ENCODE assay signal across 11 cellular contexts in genomic region chr1:178938959-178939317, GRCh38.
DNase-seq lines count a peak whose midpoint lies in the region; ATAC-seq and TF ChIP-seq lines count a peak whose summit lies in the region.
"Had no signal": no experiment of that assay in that cellular context is flagged by ENCODE, and none has a peak within 500 bp of the region (broad histone marks: within the 10 kb centered on the region; RNA-seq: fewer than 3 reads in every experiment).

No MANE protein-coding gene starts in this region.

- intact Hi-C loops in left lung (cut with DNase I): no loop called here
- intact Hi-C loops in OCI-LY7 (cut with micrococcal nuclease; ENCODE audit: unreplicated experiment): no loop called here

- peak overlapping the region; percentile 85 for H3K27ac ChIP-seq in cingulate gyrus (ENCODE audit: low read depth, low read length)
- H3K27ac ChIP-seq in left lung: peak overlapping the region in 1 of 2 donors; percentile 13
- no peak overlapping the region for H3K27ac ChIP-seq in OCI-LY7 (ENCODE audit: low read depth, low read length, poor library complexity, severe bottlenecking)

- no peak for TF ChIP-seq CTCF in left lung (IDR thresholded peaks at IDR 0.05)
- no peak for TF ChIP-seq CTCF in OCI-LY7 (conservative IDR thresholded peaks at IDR 0.05; ENCODE audit: low read length)

- CTCF ChIA-PET in OCI-LY7 (lab: Charles Lee; ENCODE audit: unreplicated experiment): interaction anchor here (0.6 kb wide), 1 partner anchor 18 kb away, joined by 3 read pairs; no protein-coding TSS in a partner anchor

- H3K27me3 ChIP-seq in left lung: no peaks in the 10 kb centered on the region

- no peak overlapping the region for H2AFZ ChIP-seq in OCI-LY7 (ENCODE audit: low read length)

- H3K9me2 ChIP-seq in OCI-LY7 (ENCODE audit: insufficient read depth, low read length): no peaks in the 10 kb centered on the region

- H4K20me1 ChIP-seq in OCI-LY7 (ENCODE audit: insufficient read depth, low read length): no peaks in the 10 kb centered on the region

- H3K4me3 ChIP-seq in left lung: no peak overlapping the region
- no peak overlapping the region for H3K4me3 ChIP-seq in skeletal muscle cell (ENCODE audit: low read depth, low read length)
- no peak overlapping the region for H3K4me3 ChIP-seq in OCI-LY7 (ENCODE audit: low read depth, low read length, poor library complexity, severe bottlenecking)

- DNase-seq in GM03348 (ENCODE audit: low spot score) (peak; percentile 81), left lung (no peak), skeletal muscle cell (ENCODE audit: low read depth) (peak; percentile 72), OCI-LY7 (ENCODE audit: low spot score) (no peak), middle frontal gyrus (ENCODE audit: extremely low spot score, low spot score) (no peak), NCI-H526 treated with DMSO at 0.1 percent for 48 hours (lab: John Stamatoyannopoulos, UW) (no peak)
- DNase-seq: immature natural killer cell, NCI-H187 treated with DMSO at 0.1 percent for 48 hours had no signal

- ATAC-seq in left lung (peak; percentile 21), GM19328 (IDR thresholded peaks at IDR 0.05; ENCODE audit: unreplicated experiment) (no peak)
- ATAC-seq: WTC11 had no signal

- H3K4me1 ChIP-seq in left lung: no peaks in the 10 kb centered on the region
- H3K4me1 ChIP-seq in OCI-LY7 (ENCODE audit: insufficient read depth, low read length, poor library complexity, severe bottlenecking): no peaks in the 10 kb centered on the region

- H3K9me3 ChIP-seq in left lung: no peaks in the 10 kb centered on the region
- no peaks in the 10 kb centered on the region for H3K9me3 ChIP-seq in OCI-LY7 (ENCODE audit: low read length)

- no peak overlapping the region for H3K4me2 ChIP-seq in OCI-LY7 (ENCODE audit: low read length)

- POLR2A ChIA-PET in OCI-LY7 (lab: Charles Lee): interaction anchor here (0.6 to 1.4 kb wide), 2 partner anchors 10 to 11 kb away, joined by 3 to 4 read pairs; no protein-coding TSS in a partner anchor

- H3K36me3 ChIP-seq in left lung (no peaks in the 10 kb centered on the region), OCI-LY7 (ENCODE audit: insufficient read depth, low read length) (no peaks in the 10 kb centered on the region)

- no peaks in the 10 kb centered on the region for H3K79me2 ChIP-seq in OCI-LY7 (ENCODE audit: insufficient read depth, low read depth, low read length)

- BruUV-seq in OCI-LY7 (replicated peaks; lab: Mats Ljungman, UMichigan): no TSS peak

Comparison
In these comparisons a context has a peak if more than half of its experiments do, and no peak if none do; other contexts are left out.
1. DNase-seq: peak in GM03348 (single experiment) and skeletal muscle cell (single experiment); none in left lung (0 of 2), OCI-LY7 (single experiment), middle frontal gyrus (single experiment) and NCI-H526 treated with DMSO at 0.1 percent for 48 hours (single experiment).